Comparison of ENCODE assay signal across 8 cellular contexts in genomic region chr16:87778830-87779579, GRCh38. TPM values are rescaled to one million over a fixed set of nuclear protein-coding genes. Genes with fewer than 3 reads are reported as not detected.
A peak's percentile ranks its signal among the peaks of the same experiment; 100 is the strongest.
DNase-seq lines count a peak whose midpoint lies in the region; ATAC-seq and TF ChIP-seq lines count a peak whose summit lies in the region.

No MANE protein-coding gene starts in this region.

- peak overlapping the region; percentile 34 to 89 (median 68) for H3K4me3 Mint-ChIP-seq in IgD-negative memory B cell

- no peaks in the 10 kb centered on the region for H3K36me3 ChIP-seq in muscle layer of colon (ENCODE audit: insufficient read depth, low read length)

- peaks cover 0 to 4% (median 2%) of the 10 kb centered on the region in 3 donors for H3K9me3 Mint-ChIP-seq in IgD-negative memory B cell

- peaks cover 0 to 4% of the 10 kb centered on the region in 2 donors for H3K27me3 ChIP-seq in muscle layer of colon (ENCODE audit: control insufficient read depth in 1 of 2, insufficient read depth in 2 of 2, low read length in 2 of 2)

- no peak overlapping the region for H3K4me3 ChIP-seq in muscle layer of colon (ENCODE audit: low read depth in 1 of 2, low read length in 2 of 2)

- H3K27ac ChIP-seq in muscle layer of colon (ENCODE audit: low read depth, low read length) = peak overlapping the region; percentile 50

- peak overlapping the region; percentile 83 to 95 (median 92) for H3K27ac Mint-ChIP-seq in IgD-negative memory B cell

- H3K36me3 Mint-ChIP-seq in IgD-negative memory B cell = peaks cover 4% of the 10 kb centered on the region

- H3K4me1 ChIP-seq in muscle layer of colon (ENCODE audit: insufficient read depth, low read length) = peaks cover 15% of the 10 kb centered on the region

- peak; percentile 76 for DNase-seq in DMS 273 treated with DMSO at 0.1 percent for 48 hours (lab: John Stamatoyannopoulos, UW)
- DNase-seq in OCI-M1 (lab: John Stamatoyannopoulos, UW) = peak; percentile 98
- DNase-seq in activated T-cell treated with anti-CD3 and anti-CD28 coated beads for 48 hours (ENCODE audit: low read depth) = peak; percentile 95
- peak; percentile 95 to 97 for DNase-seq in erythroblast (lab: John Stamatoyannopoulos, UW)
- DNase-seq in stimulated activated CD8-positive, alpha-beta memory T cell treated with anti-CD3 and anti-CD28 coated beads, Interleukin-7, amount 100 ng/mL, for 4 hours (ENCODE audit: low read depth in 2 of 2) = peak; percentile 87 to 90

- peaks cover 15 to 25% (median 15%) of the 10 kb centered on the region in 3 donors for H3K4me1 Mint-ChIP-seq in IgD-negative memory B cell

- H3K9ac ChIP-seq in muscle layer of colon (ENCODE audit: low read length) = no peak overlapping the region

- no peaks in the 10 kb centered on the region for H3K9me3 ChIP-seq in muscle layer of colon (ENCODE audit: low read length)

- TF ChIP-seq POLR2A in erythroblast (IDR thresholded peaks at IDR 0.05; ENCODE audit: low read length) = peak; percentile 58

- peaks cover 3% of the 10 kb centered on the region for H3K27me3 Mint-ChIP-seq in IgD-negative memory B cell

- peak; percentile 41 for ATAC-seq in GM21528 (IDR thresholded peaks at IDR 0.05; ENCODE audit: low FRiP score, unreplicated experiment)

RNA-seq across cellular contexts. Expression of gene KLHDC4, which starts 13.2 kb away (rescaled TPM):
- polyA plus RNA-seq in IgD-negative memory B cell = 18.7 TPM
